Comparison of ENCODE assay signal across 32 cellular contexts in the genomic region with DNA sequence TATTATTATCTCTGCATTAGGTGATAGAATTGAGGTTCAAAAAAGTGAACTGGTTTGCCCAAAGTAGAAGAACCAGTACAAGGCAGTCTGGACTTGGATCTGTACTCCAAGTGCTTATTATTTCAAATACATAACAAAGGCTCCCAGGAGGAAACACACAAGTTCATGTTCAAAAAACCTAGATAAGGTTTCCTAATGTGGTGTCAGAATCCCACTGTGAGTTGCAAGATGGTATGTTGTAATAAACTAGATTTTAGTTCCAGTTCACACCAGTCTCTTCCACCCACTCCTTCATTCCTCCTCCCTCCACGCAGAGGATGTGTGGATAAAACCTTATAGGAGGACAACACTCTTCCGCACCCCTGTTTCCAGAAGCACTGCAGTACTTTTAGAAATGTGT. TPM values are rescaled to one million over a fixed set of nuclear protein-coding genes. Genes with fewer than 3 reads are reported as not detected.
"Had no signal": no experiment of that assay in that cellular context is flagged by ENCODE, and none has a peak within 500 bp of the region (broad histone marks: within the 10 kb centered on the region; RNA-seq: fewer than 3 reads in every experiment).

No MANE protein-coding gene starts in this region.

- H3K79me2 ChIP-seq: hepatocyte had no signal

- H3K4me2 ChIP-seq: hepatocyte had no signal

- H3K9me3 ChIP-seq: esophagus squamous epithelium, gastrocnemius medialis, heart left ventricle, mucosa of descending colon, neutrophil, pancreas, right lobe of liver, suprapubic skin, transverse colon had no signal

- DNase-seq: dermis blood vessel endothelial cell; effector memory CD4-positive, alpha-beta T cell; esophagus squamous epithelium; gastrocnemius medialis; heart left ventricle; kidney; mesenchymal stem cell; mucosa of descending colon; naive B cell; pancreas; right lobe of liver; small intestine; stimulated activated CD4-positive, alpha-beta T cell treated with anti-CD3 and anti-CD28 coated beads, Interleukin-12 subunit alpha, Interleukin-12 subunit beta, amount 100 ng/mL, for 4 hours; stimulated activated CD4-positive, alpha-beta T cell treated with anti-CD3 and anti-CD28 coated beads, Interleukin-1b, Interleukin-23, amount 100 ng/mL, for 48 hours; stimulated activated CD4-positive, alpha-beta T cell treated with anti-CD3 and anti-CD28 coated beads, Interleukin-4, amount 100 ng/mL, for 1 hour; stimulated activated CD8-positive, alpha-beta memory T cell treated with anti-CD3 and anti-CD28 coated beads, Interleukin-4, amount 100 ng/mL, for 48 hours; stimulated activated naive CD4-positive, alpha-beta T cell; stimulated activated naive CD8-positive, alpha-beta T cell treated with anti-CD3 and anti-CD28 coated beads, Interleukin-15, amount 100 ng/mL, for 72 hours; transverse colon had no signal

- H2AFZ ChIP-seq: hepatocyte had no signal

- H3K27ac Mint-ChIP-seq: mesothelial cell of epicardium; naive B cell; natural killer cell treated with Interleukin-12 subunit alpha and Interleukin-12 subunit beta and Interleukin-15 and Interleukin-18, amount 100 ng/mL, for 72 hours; progenitor cell of endocrine pancreas; stimulated activated naive CD8-positive, alpha-beta T cell treated with anti-CD3 and anti-CD28 coated beads, Interleukin-15, amount 100 ng/mL, for 72 hours had no signal

- H3K4me3 Mint-ChIP-seq: mesothelial cell of epicardium; naive B cell; natural killer cell treated with Interleukin-12 subunit alpha and Interleukin-12 subunit beta and Interleukin-15 and Interleukin-18, amount 100 ng/mL, for 72 hours; neural crest cell; stimulated activated naive CD8-positive, alpha-beta T cell treated with anti-CD3 and anti-CD28 coated beads, Interleukin-15, amount 100 ng/mL, for 72 hours had no signal

- H3K4me1 ChIP-seq: esophagus squamous epithelium, gastrocnemius medialis, heart left ventricle, pancreas, right lobe of liver, suprapubic skin, transverse colon had no signal

- H3K36me3 ChIP-seq: esophagus squamous epithelium, gastrocnemius medialis, heart left ventricle, neutrophil, pancreas, right lobe of liver, suprapubic skin, transverse colon had no signal

- H3K36me3 Mint-ChIP-seq: mesothelial cell of epicardium; naive B cell; natural killer cell treated with Interleukin-12 subunit alpha and Interleukin-12 subunit beta and Interleukin-15 and Interleukin-18, amount 100 ng/mL, for 72 hours had no signal

- H3K9me3 Mint-ChIP-seq: mesothelial cell of epicardium; naive B cell; natural killer cell treated with Interleukin-12 subunit alpha and Interleukin-12 subunit beta and Interleukin-15 and Interleukin-18, amount 100 ng/mL, for 72 hours; neural crest cell; stimulated activated naive CD8-positive, alpha-beta T cell treated with anti-CD3 and anti-CD28 coated beads, Interleukin-15, amount 100 ng/mL, for 72 hours had no signal

- ATAC-seq: gastrocnemius medialis; heart left ventricle; left lobe of liver; mucosa of descending colon; natural killer cell treated with Interleukin-12 subunit alpha and Interleukin-12 subunit beta and Interleukin-15 and Interleukin-18, amount 100 ng/mL, for 72 hours; pancreas; right lobe of liver; stimulated activated naive CD8-positive, alpha-beta T cell treated with anti-CD3 and anti-CD28 coated beads, Interleukin-15, amount 100 ng/mL, for 72 hours had no signal

- H3K27me3 Mint-ChIP-seq: progenitor cell of endocrine pancreas had no signal

- H3K4me3 ChIP-seq: coronary artery, esophagus squamous epithelium, gastrocnemius medialis, heart left ventricle, hepatocyte, lung, mucosa of descending colon, pancreas, right lobe of liver, suprapubic skin, transverse colon had no signal

- H3K4me1 Mint-ChIP-seq: mesothelial cell of epicardium; naive B cell; neural crest cell; stimulated activated naive CD8-positive, alpha-beta T cell treated with anti-CD3 and anti-CD28 coated beads, Interleukin-15, amount 100 ng/mL, for 72 hours had no signal

- H3K27ac ChIP-seq: coronary artery, esophagus squamous epithelium, gastrocnemius medialis, heart left ventricle, hepatocyte, neutrophil, pancreas, right lobe of liver, suprapubic skin, transverse colon had no signal

- H3K27me3 ChIP-seq: gastrocnemius medialis, heart left ventricle, hepatocyte, neutrophil, pancreas, right lobe of liver, suprapubic skin, transverse colon had no signal

- FAIRE-seq: endothelial cell of umbilical vein, kidney, pancreas, small intestine had no signal

RNA-seq across cellular contexts. Expression of a gene that starts 42.8 kb away (rescaled TPM):
- total RNA-seq: dermis blood vessel endothelial cell, fibroblast of villous mesenchyme, gastrocnemius medialis, glomerular endothelial cell, left lobe of liver had no signal
- polyA plus RNA-seq: heart left ventricle had no signal
